Comparison of ENCODE assay signal across 18 cellular contexts in genomic region chr2:162198239-162198638, GRCh38. TPM values are rescaled to one million over a fixed set of nuclear protein-coding genes. Genes with fewer than 3 reads are reported as not detected.
DNase-seq lines count a peak whose midpoint lies in the region; ATAC-seq and TF ChIP-seq lines count a peak whose summit lies in the region.
"Had no signal": no experiment of that assay in that cellular context is flagged by ENCODE, and none has a peak within 500 bp of the region (broad histone marks: within the 10 kb centered on the region; RNA-seq: fewer than 3 reads in every experiment).

No MANE protein-coding gene starts in this region.

- H3K4me2 ChIP-seq in PC-3 (ENCODE audit: low read length), result no peak overlapping the region

- no peaks in the 10 kb centered on the region for H3K4me1 Mint-ChIP-seq in endodermal cell
- H3K4me1 Mint-ChIP-seq: CD14-positive monocyte, IgD-negative memory B cell had no signal

- H3K79me2 ChIP-seq in PC-3 (ENCODE audit: low read length), result no peaks in the 10 kb centered on the region

- CTCF ChIA-PET in PC-3 (lab: Charles Lee), result no interaction called here

- no peak for TF ChIP-seq EP300 in esophagus muscularis mucosa (IDR thresholded peaks at IDR 0.05)

- intact Hi-C loops in dorsolateral prefrontal cortex (cut with DNase I) (no loop called here), tibial artery (cut with DNase I; ENCODE audit: low total_unique reads) (no loop called here), PC-3 (cut with micrococcal nuclease) (no loop called here), esophagus muscularis mucosa (cut with DNase I) (no loop called here)

- H3K9me3 ChIP-seq in tibial artery, result no peaks in the 10 kb centered on the region
- H3K9me3 ChIP-seq in PC-3 (ENCODE audit: low read length), result no peaks in the 10 kb centered on the region
- H3K9me3 ChIP-seq in endodermal cell (ENCODE audit: control insufficient read depth, low read length), result no peaks in the 10 kb centered on the region
- H3K9me3 ChIP-seq in esophagus muscularis mucosa, result no peaks in the 10 kb centered on the region

- TF ChIP-seq POLR2A in esophagus muscularis mucosa (IDR thresholded peaks at IDR 0.05; ENCODE audit: low read depth), result no peak

- POLR2A ChIA-PET in PC-3 (lab: Charles Lee; ENCODE audit: unreplicated experiment), result no interaction called here

- H2AFZ ChIP-seq in PC-3 (ENCODE audit: low read length), result no peak overlapping the region

- H3K27me3 Mint-ChIP-seq in endodermal cell (ENCODE audit: insufficient read depth), result no peaks in the 10 kb centered on the region

- H3K36me3 ChIP-seq in tibial artery (peaks cover 0 to 16% (median 3%) of the 10 kb centered on the region in 3 donors), PC-3 (ENCODE audit: low read depth, low read length) (no peaks in the 10 kb centered on the region), endodermal cell (ENCODE audit: control insufficient read depth, insufficient read depth, low read length) (no peaks in the 10 kb centered on the region), esophagus muscularis mucosa (no peaks in the 10 kb centered on the region)

- no peak overlapping the region for H3K9ac ChIP-seq in PC-3 (ENCODE audit: low read length)
- no peak overlapping the region for H3K9ac ChIP-seq in endodermal cell (ENCODE audit: extremely low read depth, low read length, poor library complexity, severe bottlenecking)

- no peak overlapping the region for H3K4me3 Mint-ChIP-seq in endodermal cell
- H3K4me3 Mint-ChIP-seq: CD14-positive monocyte, IgD-negative memory B cell had no signal

- H3K27me3 ChIP-seq in dorsolateral prefrontal cortex (no peaks in the 10 kb centered on the region), tibial artery (no peaks in the 10 kb centered on the region), PC-3 (ENCODE audit: low read length) (no peaks in the 10 kb centered on the region), endodermal cell (ENCODE audit: control insufficient read depth, insufficient read depth, low read length, poor library complexity, severe bottlenecking) (no peaks in the 10 kb centered on the region), esophagus muscularis mucosa (no peaks in the 10 kb centered on the region)

- H3K27ac Mint-ChIP-seq in endodermal cell, result no peak overlapping the region
- H3K27ac Mint-ChIP-seq: CD14-positive monocyte, IgD-negative memory B cell had no signal

- H3F3A ChIP-seq in PC-3 (ENCODE audit: low read length, unreplicated experiment), result peaks cover 9% of the 10 kb centered on the region

- DNase-seq in ELR (ENCODE audit: low read depth) (peak; percentile 14), amniotic epithelial cell (ENCODE audit: low read depth) (peak; percentile 93), dorsolateral prefrontal cortex (no peak), non-pigmented ciliary epithelial cell (ENCODE audit: low read depth) (peak; percentile 71), tibial artery (no peak), PC-3 (no peak), endodermal cell (no peak), esophagus muscularis mucosa (ENCODE audit: extremely low spot score) (no peak)
- DNase-seq: COR-L47, DMS153, NCI-H1930, NCI-H2171 treated with DMSO at 0.1 percent for 48 hours, NCI-H510A treated with DMSO at 0.1 percent for 48 hours, OCI-M1 had no signal

- H4K20me1 ChIP-seq in PC-3 (ENCODE audit: low read length), result no peaks in the 10 kb centered on the region

- H3K4me3 ChIP-seq in dorsolateral prefrontal cortex, result no peak overlapping the region
- no peak overlapping the region for H3K4me3 ChIP-seq in tibial artery
- H3K4me3 ChIP-seq in PC-3 (ENCODE audit: low read length), result no peak overlapping the region
- no peak overlapping the region for H3K4me3 ChIP-seq in endodermal cell (ENCODE audit: low read length)
- H3K4me3 ChIP-seq in esophagus muscularis mucosa, result no peak overlapping the region

- no peaks in the 10 kb centered on the region for H3K4me1 ChIP-seq in tibial artery
- H3K4me1 ChIP-seq in PC-3 (ENCODE audit: insufficient read depth, low read length), result peaks cover 40% of the 10 kb centered on the region
- no peaks in the 10 kb centered on the region for H3K4me1 ChIP-seq in endodermal cell (ENCODE audit: control insufficient read depth, insufficient read depth, low read length)
- no peaks in the 10 kb centered on the region for H3K4me1 ChIP-seq in esophagus muscularis mucosa

- no peaks in the 10 kb centered on the region for H3K9me3 Mint-ChIP-seq in endodermal cell
- H3K9me3 Mint-ChIP-seq: IgD-negative memory B cell had no signal

- H3K9me2 ChIP-seq in PC-3 (replicated peaks; ENCODE audit: low read length), result no peaks in the 10 kb centered on the region

- no peak for TF ChIP-seq CTCF in dorsolateral prefrontal cortex (IDR thresholded peaks at IDR 0.05 in 54 of 56, conservative IDR thresholded peaks at IDR 0.05 in 2 of 56; ENCODE audit: low read depth in 1 of 56, partially characterized antibody in 56 of 56)
- no peak for TF ChIP-seq CTCF in tibial artery (IDR thresholded peaks at IDR 0.05)
- no peak for TF ChIP-seq CTCF in PC-3 (conservative IDR thresholded peaks at IDR 0.05; ENCODE audit: low read depth, low read length)
- TF ChIP-seq CTCF in endodermal cell (conservative IDR thresholded peaks at IDR 0.05), result no peak
- no peak for TF ChIP-seq CTCF in esophagus muscularis mucosa (IDR thresholded peaks at IDR 0.05)

- H3K27ac ChIP-seq in dorsolateral prefrontal cortex, result peak overlapping the region in 32 of 59 donors; percentile 1 to 85 (median 53)
- H3K27ac ChIP-seq in tibial artery, result no peak overlapping the region
- H3K27ac ChIP-seq in PC-3 (ENCODE audit: low read length), result no peak overlapping the region
- H3K27ac ChIP-seq in endodermal cell (ENCODE audit: low read depth, low read length), result no peak overlapping the region
- H3K27ac ChIP-seq in esophagus muscularis mucosa (replicated peaks in 1 of 4), result no peak overlapping the region
- H3K27ac ChIP-seq: RWPE1 had no signal

- no peak for ATAC-seq in PC-3
- ATAC-seq: HCT116 had no signal

- BruUV-seq in PC-3 (replicated peaks; lab: Mats Ljungman, UMichigan), result no TSS peak

- H3K36me3 Mint-ChIP-seq in endodermal cell (ENCODE audit: low read depth), result no peaks in the 10 kb centered on the region
- H3K36me3 Mint-ChIP-seq: CD14-positive monocyte, IgD-negative memory B cell had no signal

- WGBS in endodermal cell (ENCODE audit: insufficient coverage in 1 of 2, insufficient read length in 1 of 2), 2 experiments, result 87% methylated on average over 3 to 9 of the region's 9 CpGs
- WGBS in esophagus muscularis mucosa, result 97% methylated on average over 7 of the region's 9 CpGs

RNA-seq across cellular contexts. Expression of gene FAP, which starts 45.0 kb away (rescaled TPM):
- total RNA-seq in dorsolateral prefrontal cortex (10 to 100 TPM in 34 of 120 experiments, 1 to 10 TPM in 86; 2.4 to 20.2 (median 8.2) TPM), PC-3 (2014; rRNA removed) (not detected in 2 replicates), endodermal cell (not detected), esophagus muscularis mucosa (10 to 100 TPM in 3 of 4 donors, 1 to 10 TPM in 1; 8.0 to 16.7 (median 13.1) TPM)
- 1.1 TPM for polyA plus RNA-seq in endodermal cell (2013, experiment 1 of 2)
- 1.4 TPM for polyA plus RNA-seq in endodermal cell (2013, experiment 2 of 2)
- polyA plus RNA-seq: CD14-positive monocyte, IgD-negative memory B cell had no signal

RNA-seq across cellular contexts. Expression of gene GCG, which starts 46.2 kb away (rescaled TPM):
- not detected for total RNA-seq in dorsolateral prefrontal cortex
- total RNA-seq in PC-3 (2014; rRNA removed), result not detected in 2 replicates
- not detected for total RNA-seq in endodermal cell
- polyA plus RNA-seq in endodermal cell (2013, experiment 1 of 2), result 0.28 TPM
- 0.50 TPM for polyA plus RNA-seq in endodermal cell (2013, experiment 2 of 2)
- total RNA-seq in esophagus muscularis mucosa, result not detected
- polyA plus RNA-seq: CD14-positive monocyte, IgD-negative memory B cell had no signal

Comparison
In these comparisons a context has a peak if more than half of its experiments do, and no peak if none do; other contexts are left out.
1. DNase-seq: peak in ELR (single experiment), amniotic epithelial cell (single experiment) and non-pigmented ciliary epithelial cell (single experiment); none in dorsolateral prefrontal cortex (0 of 10), tibial artery (0 of 2), PC-3 (single experiment), endodermal cell (single experiment) and esophagus muscularis mucosa (single experiment).
2. H3K27ac ChIP-seq: peak in dorsolateral prefrontal cortex (32 of 59); none in tibial artery (0 of 2), PC-3 (single experiment), endodermal cell (single experiment) and esophagus muscularis mucosa (0 of 4).